ENCODE assay signal across 1 cellular context in genomic region chr6:45714795-45715507, GRCh38.
TF ChIP-seq lines count a peak whose summit lies in the region.

No MANE protein-coding gene starts in this region.

TF ChIP-seq in HepG2, 621 proteins besides CTCF, POLR2A, EP300 and RAD21 (continued from another document):
- TF ChIP-seq THAP7 (CRISPR knock-in tag; IDR thresholded peaks at IDR 0.05) (0 out of 2 replicates have a peak, but pooled peaks have one; percentile 33), FOXK1 (CRISPR knock-in tag; IDR thresholded peaks at IDR 0.05; ENCODE audit: borderline replicate concordance, low read depth) (peak; percentile 43; the same call in 1 of the 2 replicates), TGIF2 (CRISPR knock-in tag; IDR thresholded peaks at IDR 0.05) (no peak), ZNF816 (CRISPR knock-in tag; IDR thresholded peaks at IDR 0.05; ENCODE audit: borderline replicate concordance) (no peak), GLI4 (CRISPR knock-in tag; IDR thresholded peaks at IDR 0.05; ENCODE audit: borderline replicate concordance) (no peak)
- TF ChIP-seq, protein P1, sequence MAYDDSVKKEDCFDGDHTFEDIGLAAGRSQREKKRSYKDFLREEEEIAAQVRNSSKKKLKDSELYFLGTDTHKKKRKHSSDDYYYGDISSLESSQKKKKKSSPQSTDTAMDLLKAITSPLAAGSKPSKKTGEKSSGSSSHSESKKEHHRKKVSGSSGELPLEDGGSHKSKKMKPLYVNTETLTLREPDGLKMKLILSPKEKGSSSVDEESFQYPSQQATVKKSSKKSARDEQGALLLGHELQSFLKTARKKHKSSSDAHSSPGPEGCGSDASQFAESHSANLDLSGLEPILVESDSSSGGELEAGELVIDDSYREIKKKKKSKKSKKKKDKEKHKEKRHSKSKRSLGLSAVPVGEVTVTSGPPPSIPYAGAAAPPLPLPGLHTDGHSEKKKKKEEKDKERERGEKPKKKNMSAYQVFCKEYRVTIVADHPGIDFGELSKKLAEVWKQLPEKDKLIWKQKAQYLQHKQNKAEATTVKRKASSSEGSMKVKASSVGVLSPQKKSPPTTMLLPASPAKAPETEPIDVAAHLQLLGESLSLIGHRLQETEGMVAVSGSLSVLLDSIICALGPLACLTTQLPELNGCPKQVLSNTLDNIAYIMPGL (CRISPR knock-in tag; IDR thresholded peaks at IDR 0.05; ENCODE audit: borderline replicate concordance in 1 of 2, low read depth in 1 of 2): 0 out of 4 replicates have a peak, but pooled peaks of 1 of the 2 experiments have one; percentile 26
